ENCODE assay signal across 25 cellular contexts in genomic region chr1:116338400-116338799, GRCh38.
"Had no signal": no experiment of that assay in that cellular context is flagged by ENCODE, and none has a peak within 500 bp of the region (broad histone marks: within the 10 kb centered on the region; RNA-seq: fewer than 3 reads in every experiment).

No MANE protein-coding gene starts in this region.

- ATAC-seq: effector memory CD8-positive, alpha-beta T cell; esophagus mucosa; gastrocnemius medialis; heart right ventricle; left cardiac atrium; left lung; left ventricle myocardium superior; lower lobe of right lung; naive thymus-derived CD4-positive, alpha-beta T cell had no signal

- FAIRE-seq: endometrium had no signal

- DNase-seq: colonic mucosa; cortex of kidney; effector CD8-positive, alpha-beta T cell; effector memory CD8-positive, alpha-beta T cell; endodermal cell; erythroblast; esophagus squamous epithelium; foreskin fibroblast; foreskin melanocyte; gastrocnemius medialis; glutamatergic neuron; head of caudate nucleus; heart right ventricle; hippocampal formation; islet precursor cell; left cardiac atrium; left lung; left ventricle myocardium superior; lower lobe of right lung; mesenchymal stem cell; midbrain; naive thymus-derived CD4-positive, alpha-beta T cell had no signal

- H3K27ac ChIP-seq: colonic mucosa, epithelial cell of prostate, esophagus squamous epithelium, gastrocnemius medialis, heart right ventricle, left lung, lower lobe of right lung had no signal

- H3K9me3 ChIP-seq: colonic mucosa, esophagus squamous epithelium, gastrocnemius medialis, heart right ventricle, left lung, lower lobe of right lung had no signal

- H3K4me1 ChIP-seq: gastrocnemius medialis had no signal

- H3K27me3 ChIP-seq: colonic mucosa, esophagus squamous epithelium, gastrocnemius medialis, heart right ventricle, left lung had no signal

- H3K36me3 ChIP-seq: colonic mucosa, esophagus squamous epithelium, gastrocnemius medialis, heart right ventricle, left lung, lower lobe of right lung had no signal

- H3K4me3 ChIP-seq: colonic mucosa, esophagus squamous epithelium, gastrocnemius medialis, heart right ventricle, left lung, lower lobe of right lung had no signal
